In the genomic region with DNA sequence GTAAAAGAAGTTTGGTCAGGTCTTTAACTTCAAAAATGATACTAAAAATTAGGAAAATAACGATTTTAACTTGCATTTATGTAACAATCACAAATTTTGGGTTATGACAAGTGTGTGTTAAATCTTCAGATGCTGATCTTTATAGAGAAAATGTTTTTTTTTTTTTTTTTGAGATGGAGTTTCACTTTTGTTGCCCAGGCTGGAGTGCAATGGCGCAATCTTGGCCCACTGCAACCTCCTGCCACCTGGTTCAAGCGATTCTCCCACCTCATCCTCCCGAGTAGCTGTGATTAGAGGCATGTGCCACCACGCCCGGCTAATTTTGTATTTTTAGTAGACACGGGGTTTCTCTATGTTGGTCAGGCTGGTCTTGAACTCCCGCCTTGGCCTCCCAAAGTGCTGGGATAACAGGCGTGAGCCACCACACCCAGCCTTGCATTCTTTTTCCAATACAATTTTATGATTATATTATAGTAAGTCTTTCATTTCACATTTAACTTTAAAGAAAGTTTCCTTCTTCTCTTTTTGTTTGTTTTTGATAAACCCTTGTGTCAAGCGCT, we compare ENCODE assay signal across 1 cellular context.
TF ChIP-seq lines count a peak whose summit lies in the region.

No MANE protein-coding gene starts in this region.

TF ChIP-seq in K562, 482 proteins besides CTCF, POLR2A, EP300 and RAD21:
- TF ChIP-seq CEBPB (tag; IDR thresholded peaks at IDR 0.05), result peak; percentile 40
